Comparison of ENCODE assay signal across 20 cellular contexts in the genomic region with DNA sequence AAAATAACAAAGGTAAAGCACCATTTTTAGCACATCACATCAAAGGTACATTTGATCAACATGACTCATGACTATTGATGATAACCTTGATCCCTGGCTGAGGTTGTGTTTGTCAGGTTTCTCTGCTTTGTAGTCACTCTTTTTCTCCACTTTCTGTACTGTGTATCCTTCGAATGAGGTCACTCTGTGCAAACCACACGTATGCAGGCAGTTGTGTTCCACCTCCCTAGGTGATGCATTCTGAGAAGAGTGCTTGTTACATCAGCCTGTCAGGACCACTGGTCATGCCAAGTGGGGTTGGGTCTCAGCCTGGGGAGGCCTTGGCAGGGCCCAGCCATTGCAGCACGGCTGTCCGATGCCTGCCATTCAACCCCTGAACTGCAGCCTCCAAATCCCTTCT.
"Had no signal": no experiment of that assay in that cellular context is flagged by ENCODE, and none has a peak within 500 bp of the region (broad histone marks: within the 10 kb centered on the region; RNA-seq: fewer than 3 reads in every experiment).

No MANE protein-coding gene starts in this region.

- DNase-seq: activated B cell treated with CpG ODN at 0.5 μM for 24 hours; activated effector memory CD4-positive, alpha-beta T cell treated with anti-CD3 and anti-CD28 coated beads, Interleukin-2, amount 50 U/mL, for 16 hours; activated naive CD8-positive, alpha-beta T cell treated with anti-CD3 and anti-CD28 coated beads, Interleukin-2, amount 10 ng/mL, durations not matched to agents 7 days and 5 days; body of pancreas; central memory CD4-positive, alpha-beta T cell; colonic mucosa; endodermal cell; foreskin fibroblast; mucosa of descending colon; naive thymus-derived CD4-positive, alpha-beta T cell; ovary; right lobe of liver; small intestine; stimulated activated CD4-positive, alpha-beta T cell treated with anti-CD3 and anti-CD28 coated beads, Interleukin-15, amount 100 ng/mL, for 24 hours; stimulated activated CD4-positive, alpha-beta T cell treated with anti-CD3 and anti-CD28 coated beads, Interleukin-4, amount 100 ng/mL, for 24 hours; upper lobe of right lung had no signal

- H3K27ac Mint-ChIP-seq: activated B cell treated with CpG ODN at 0.5 μM for 24 hours; activated naive CD8-positive, alpha-beta T cell treated with anti-CD3 and anti-CD28 coated beads, Interleukin-2, amount 10 ng/mL, durations not matched to agents 7 days and 5 days; endodermal cell; memory B cell; stimulated activated memory B cell treated with anti-CD40 and anti-IgM and Interleukin-4, amounts not matched to agents 10 μg/mL and 1 μg/mL and 100 μg/mL, for 72 hours had no signal

- H3K27ac ChIP-seq: body of pancreas, colonic mucosa, epithelial cell of prostate, ovary, right lobe of liver, SJSA1, upper lobe of right lung had no signal

- H3K27me3 ChIP-seq: body of pancreas, colonic mucosa, ovary, right lobe of liver, SJSA1, upper lobe of right lung had no signal

- H3K9me3 ChIP-seq: body of pancreas, colonic mucosa, mucosa of descending colon, ovary, right lobe of liver, SJSA1, upper lobe of right lung had no signal

- H3K36me3 ChIP-seq: colonic mucosa, ovary had no signal

- H3K4me1 ChIP-seq: body of pancreas, colonic mucosa, right lobe of liver, SJSA1, upper lobe of right lung had no signal

- H3K4me3 Mint-ChIP-seq: activated B cell treated with CpG ODN at 0.5 μM for 24 hours; activated naive CD8-positive, alpha-beta T cell treated with anti-CD3 and anti-CD28 coated beads, Interleukin-2, amount 10 ng/mL, durations not matched to agents 7 days and 5 days; endodermal cell; memory B cell; stimulated activated memory B cell treated with anti-CD40 and anti-IgM and Interleukin-4, amounts not matched to agents 10 μg/mL and 1 μg/mL and 100 μg/mL, for 72 hours had no signal

- ATAC-seq: body of pancreas; mucosa of descending colon; naive thymus-derived CD4-positive, alpha-beta T cell; stimulated activated memory B cell treated with anti-CD40 and anti-IgM and Interleukin-4, amounts not matched to agents 10 μg/mL and 1 μg/mL and 100 μg/mL, for 72 hours; upper lobe of right lung had no signal

- H3K27me3 Mint-ChIP-seq: activated B cell treated with CpG ODN at 0.5 μM for 24 hours; activated naive CD8-positive, alpha-beta T cell treated with anti-CD3 and anti-CD28 coated beads, Interleukin-2, amount 10 ng/mL, durations not matched to agents 7 days and 5 days; memory B cell; naive thymus-derived CD4-positive, alpha-beta T cell; stimulated activated memory B cell treated with anti-CD40 and anti-IgM and Interleukin-4, amounts not matched to agents 10 μg/mL and 1 μg/mL and 100 μg/mL, for 72 hours had no signal

- H3K4me3 ChIP-seq: body of pancreas, colonic mucosa, mucosa of descending colon, ovary, right lobe of liver, SJSA1, upper lobe of right lung had no signal
